8 cellular contexts compared by ENCODE assay signal in the genomic region with DNA sequence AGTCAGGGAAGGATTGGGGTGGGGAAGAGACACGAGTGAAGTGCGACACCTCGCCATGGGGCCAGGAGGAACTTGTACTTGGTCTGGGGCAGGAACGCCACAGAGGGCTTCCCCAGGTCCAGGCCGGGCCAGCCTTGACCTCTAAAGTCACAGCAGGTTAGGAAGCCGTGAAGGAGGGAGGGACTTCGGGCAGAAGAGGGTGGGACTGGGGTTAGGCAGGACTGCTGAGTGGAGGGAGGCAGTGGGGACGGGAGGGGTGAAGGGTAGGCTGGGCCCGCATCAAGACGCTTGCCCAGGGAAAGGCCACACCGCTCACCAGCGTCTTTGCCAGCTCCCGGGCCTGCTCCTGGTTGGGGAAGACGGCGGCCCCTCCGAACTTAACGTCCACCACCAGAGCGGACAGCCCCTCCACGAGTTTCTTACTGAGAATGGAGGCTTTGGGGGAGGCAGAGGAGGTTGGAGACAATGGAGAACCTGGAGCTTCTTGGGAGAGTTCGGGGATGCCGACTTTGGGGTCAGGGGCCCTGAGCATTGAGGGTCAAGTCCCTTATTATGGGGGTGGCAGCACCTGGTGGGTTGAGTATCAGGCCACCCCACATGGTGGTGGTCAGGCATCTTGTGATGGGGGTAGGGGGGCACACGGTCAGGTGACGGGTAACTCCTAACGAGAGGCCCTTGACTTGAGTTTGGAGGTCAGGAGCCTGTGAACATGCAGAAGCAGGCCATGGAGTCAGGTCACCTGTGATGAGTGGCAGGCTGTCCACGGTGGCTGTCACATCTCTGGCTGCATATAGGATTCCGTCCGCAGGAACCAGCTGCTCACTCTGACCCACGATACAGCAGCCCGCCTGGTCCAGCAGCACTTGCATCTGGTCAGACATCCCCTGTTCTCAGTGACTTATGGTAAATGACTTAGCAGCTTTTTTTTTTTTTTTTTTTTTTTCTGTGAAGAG. TPM values are rescaled to one million over a fixed set of nuclear protein-coding genes. Genes with fewer than 3 reads are reported as not detected.
DNase-seq lines count a peak whose midpoint lies in the region; ATAC-seq and TF ChIP-seq lines count a peak whose summit lies in the region.

No MANE protein-coding gene starts in this region.

- TF ChIP-seq CTCF in AG04449 (IDR thresholded peaks at IDR 0.05; ENCODE audit: insufficient read depth, low read length, missing control alignments) (no peak), RWPE1 (conservative IDR thresholded peaks at IDR 0.05; ENCODE audit: low read depth) (no peak), right lobe of liver (IDR thresholded peaks at IDR 0.05) (no peak), testis (IDR thresholded peaks at IDR 0.05) (no peak)

- peaks cover 49% of the 10 kb centered on the region for H3K4me1 Mint-ChIP-seq in central memory CD8-positive, alpha-beta T cell

- H3K27me3 ChIP-seq in right lobe of liver (no peaks in the 10 kb centered on the region), testis (no peaks in the 10 kb centered on the region)

- no peaks in the 10 kb centered on the region for H3K9me3 Mint-ChIP-seq in central memory CD8-positive, alpha-beta T cell

- peak overlapping the region; percentile 91 for H3K27ac Mint-ChIP-seq in central memory CD8-positive, alpha-beta T cell (ENCODE audit: low read depth)

- H3K4me1 ChIP-seq in right lobe of liver, result peaks cover 0 to 25% (median 12%) of the 10 kb centered on the region in 4 donors
- peaks cover 29% of the 10 kb centered on the region for H3K4me1 ChIP-seq in testis

- DNase-seq in AG04449 (ENCODE audit: low read depth, low spot score), result no peak
- DNase-seq in RWPE1 (ENCODE audit: low spot score), result no peak
- DNase-seq in central memory CD8-positive, alpha-beta T cell (ENCODE audit: low spot score in 2 of 2), result no peak
- DNase-seq in right lobe of liver, result peak; percentile 82 to 85 (median 84)
- no peak for DNase-seq in testis
- DNase-seq in D341Med (ENCODE audit: low spot score), result no peak

- H3K27ac ChIP-seq in RWPE1 (peak overlapping the region; percentile 97), right lobe of liver (peak overlapping the region; percentile 76 to 94 (median 87)), testis (peak overlapping the region in 1 of 2 donors; percentile 87)

- peak; percentile 66 for TF ChIP-seq POLR2A in GM18526 (IDR thresholded peaks at IDR 0.05; ENCODE audit: extremely low read depth, insufficient read length)
- peak; percentile 34 for TF ChIP-seq POLR2A in right lobe of liver (IDR thresholded peaks at IDR 0.05)
- no peak for TF ChIP-seq POLR2A in testis (IDR thresholded peaks at IDR 0.05)

- H3K27me3 Mint-ChIP-seq in central memory CD8-positive, alpha-beta T cell, result no peaks in the 10 kb centered on the region

- H3K4me3 Mint-ChIP-seq in central memory CD8-positive, alpha-beta T cell, result peak overlapping the region; percentile 85

- H3K4me3 ChIP-seq in AG04449 (ENCODE audit: low read depth, low read length), result peak overlapping the region; percentile 80
- H3K4me3 ChIP-seq in right lobe of liver, result peak overlapping the region; percentile 66 to 74 (median 68)
- peak overlapping the region; percentile 73 to 81 for H3K4me3 ChIP-seq in testis

- ATAC-seq in central memory CD8-positive, alpha-beta T cell (replicated peaks; ENCODE audit: extremely low read depth, poor library complexity, severe bottlenecking), result no peak
- ATAC-seq in right lobe of liver (peak; percentile 0 to 16 (median 10)), HG02642 (IDR thresholded peaks at IDR 0.05; ENCODE audit: poor library complexity, unreplicated experiment) (no peak)

- H3K36me3 ChIP-seq in right lobe of liver, result peaks cover 0 to 18% (median 3%) of the 10 kb centered on the region in 4 donors
- H3K36me3 ChIP-seq in testis (ENCODE audit: low read depth, missing control alignments), result no peaks in the 10 kb centered on the region

- intact Hi-C loops in right lobe of liver (cut with DNase I), result loop anchor here in 1 of 2 donors (10.0 kb wide), 1 partner anchor 88 kb away; no protein-coding TSS in a partner anchor
- intact Hi-C loops in testis (cut with DNase I; ENCODE audit: low total_unique reads), result no loop called here

- peaks cover 49% of the 10 kb centered on the region for H3K36me3 Mint-ChIP-seq in central memory CD8-positive, alpha-beta T cell (ENCODE audit: insufficient read depth)

- CTCF ChIA-PET in AG04449 (lab: Yijun Ruan, JAX) (interaction anchor here (1.3 to 3.3 kb wide), 5 partner anchors 9 to 94 kb away, joined by 3 to 25 read pairs (median 9); a partner anchor contains a TSS), RWPE1 (lab: Yijun Ruan, JAX) (interaction anchor here (0.7 kb wide), 1 partner anchor 35 kb away, joined by 3 read pairs; a partner anchor contains a TSS)

- no peaks in the 10 kb centered on the region for H3K9me3 ChIP-seq in right lobe of liver
- H3K9me3 ChIP-seq in testis, result no peaks in the 10 kb centered on the region

- POLR2A ChIA-PET in AG04449 (lab: Yijun Ruan, JAX) (interaction anchor here (1.1 kb wide), 1 partner anchor 50 kb away, joined by 3 read pairs; no protein-coding TSS in a partner anchor), RWPE1 (lab: Yijun Ruan, JAX; ENCODE audit: low non-redundant PET) (interaction anchor here (0.6 to 1.0 kb wide), 3 partner anchors 11 to 36 kb away, joined by 4 to 12 read pairs (median 9); a partner anchor contains a TSS)

- WGBS in right lobe of liver (ENCODE audit: insufficient coverage, low coverage, low lambda C conversion rate, missing lambda C conversion rate), result 0% methylated on average over 2 of the region's 29 CpGs
- WGBS in testis, 2 donors, result 36 to 53% methylated on average over 27 to 28 of the region's 29 CpGs

RNA-seq across cellular contexts. Expression of a gene that starts 1.7 kb away (rescaled TPM):
- total RNA-seq in right lobe of liver (1 to 10 TPM in 3 of 6 experiments, under 1 TPM in 1, not detected in 2; 0.80 to 4.2 (median 2.5) TPM), testis (1 to 10 TPM; 4.1 to 4.8 TPM)
- 1.8 TPM for polyA plus RNA-seq in testis (ENCODE audit: insufficient read depth, low read depth, low replicate concordance)

RNA-seq across cellular contexts. Expression of a gene that starts 2.7 kb away (rescaled TPM):
- total RNA-seq in right lobe of liver (100 to 1,000 TPM in 3 of 6 experiments, 10 to 100 TPM in 3; 30.6 to 223 (median 88.2) TPM), testis (10 to 100 TPM; 12.5 to 15.4 TPM)
- polyA plus RNA-seq in testis (ENCODE audit: insufficient read depth, low read depth, low replicate concordance), result 25.9 TPM

RNA-seq across cellular contexts. Expression of a gene that starts 18.6 kb away (rescaled TPM):
- 1 to 10 TPM in 2 of 6 experiments, under 1 TPM in 2, not detected in 2; 0.07 to 1.4 (median 0.62) TPM for total RNA-seq in right lobe of liver
- under 1 TPM; 0.24 to 0.93 TPM for total RNA-seq in testis
- 0.51 TPM for polyA plus RNA-seq in testis (ENCODE audit: insufficient read depth, low read depth, low replicate concordance)

RNA-seq across cellular contexts. Expression of a gene that starts 19.1 kb away (rescaled TPM):
- total RNA-seq in right lobe of liver (10 to 100 TPM; 11.4 to 17.3 (median 13.9) TPM), testis (10 to 100 TPM; 88.5 to 89.2 TPM)
- 67.4 TPM for polyA plus RNA-seq in testis (ENCODE audit: insufficient read depth, low read depth, low replicate concordance)

RNA-seq across cellular contexts. Expression of a gene that starts 19.6 kb away (rescaled TPM):
- total RNA-seq in right lobe of liver (10 to 100 TPM; 33.2 to 47.6 (median 41.7) TPM), testis (100 to 1,000 TPM in 1 of 2 donors, 10 to 100 TPM in 1; 95.4 to 109 TPM)
- polyA plus RNA-seq in testis (ENCODE audit: insufficient read depth, low read depth, low replicate concordance), result 59.7 TPM

Comparison
In these comparisons a context has a peak if more than half of its experiments do, and no peak if none do; other contexts are left out.
1. DNase-seq: peak in right lobe of liver (3 of 3); none in AG04449 (single experiment), RWPE1 (single experiment), central memory CD8-positive, alpha-beta T cell (0 of 2), testis (single experiment) and D341Med (single experiment).
2. ATAC-seq: peak in right lobe of liver (4 of 4); none in central memory CD8-positive, alpha-beta T cell (single experiment) and HG02642 (single experiment).
3. Peak in every context shown above with its lines, with median percentiles within 50 percentile points of each other: H3K4me3 ChIP-seq.